Comparison of ENCODE assay signal across 25 cellular contexts in the genomic region with DNA sequence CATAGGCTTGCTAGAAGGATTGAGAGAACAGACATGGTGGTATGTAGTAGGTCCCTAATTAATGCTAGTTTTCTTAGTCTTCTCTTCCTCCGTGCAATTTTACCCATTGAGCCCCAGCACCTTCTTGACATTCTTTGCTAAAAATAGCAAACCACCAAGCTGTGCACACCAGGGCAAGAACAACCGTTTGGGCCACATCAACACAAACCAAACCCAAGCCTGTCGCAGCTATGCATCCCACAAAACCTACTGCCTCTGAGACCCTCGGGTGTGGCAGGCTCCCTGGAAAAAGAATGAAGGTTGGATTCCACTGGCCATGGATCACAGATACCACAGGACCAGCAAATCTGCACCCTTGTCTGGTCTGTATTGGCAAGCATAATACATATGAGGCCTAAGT.
"Had no signal": no experiment of that assay in that cellular context is flagged by ENCODE, and none has a peak within 500 bp of the region (broad histone marks: within the 10 kb centered on the region; RNA-seq: fewer than 3 reads in every experiment).

No MANE protein-coding gene starts in this region.

- DNase-seq: activated CD4-positive, alpha-beta memory T cell treated with anti-CD3 and anti-CD28 coated beads for 36 hours; activated CD4-positive, alpha-beta T cell treated with anti-CD3 and anti-CD28 coated beads for 48 hours; activated CD4-positive, CD25-positive, alpha-beta regulatory T cell; activated CD8-positive, alpha-beta memory T cell treated with anti-CD3 and anti-CD28 coated beads, Interleukin-2, amount 10 ng/mL, durations not matched to agents 7 days and 5 days; activated gamma-delta T cell; activated T-cell treated with anti-CD3 and anti-CD28 coated beads for 4 hours; amniotic stem cell; body of pancreas; effector CD8-positive, alpha-beta T cell; foreskin melanocyte; hippocampal formation; left ventricle myocardium superior; posterior cingulate gyrus; right lobe of liver; small intestine; stimulated activated CD4-positive, alpha-beta T cell treated with anti-CD3 and anti-CD28 coated beads, Interleukin-2, amount 100 ng/mL, for 24 hours; testis; upper lobe of right lung had no signal

- H3K9ac ChIP-seq: neural progenitor cell had no signal

- H3K36me3 ChIP-seq: neural progenitor cell had no signal

- H3K9me3 ChIP-seq: body of pancreas, right lobe of liver, testis, upper lobe of right lung had no signal

- ATAC-seq: activated CD8-positive, alpha-beta memory T cell treated with anti-CD3 and anti-CD28 coated beads, Interleukin-2, amount 10 ng/mL, durations not matched to agents 7 days and 5 days; body of pancreas; esophagus mucosa; left ventricle myocardium superior; right lobe of liver; stimulated activated memory B cell treated with anti-CD40 and anti-IgM and Interleukin-4, amounts not matched to agents 10 μg/mL and 1 μg/mL and 100 μg/mL, for 72 hours; upper lobe of right lung had no signal

- H3K27me3 ChIP-seq: body of pancreas, neural progenitor cell, right lobe of liver, testis, upper lobe of right lung had no signal

- FAIRE-seq: endothelial cell of umbilical vein, small intestine had no signal

- H3K4me1 ChIP-seq: right lobe of liver had no signal

- H3K4me3 Mint-ChIP-seq: activated CD4-positive, alpha-beta memory T cell treated with anti-CD3 and anti-CD28 coated beads for 36 hours; activated CD8-positive, alpha-beta memory T cell treated with anti-CD3 and anti-CD28 coated beads, Interleukin-2, amount 10 ng/mL, durations not matched to agents 7 days and 5 days; activated naive CD4-positive, alpha-beta T cell treated with anti-CD3 and anti-CD28 coated beads, Interleukin-2, amount 50 U/mL, for 24 hours; dendritic cell treated with granulocyte-macrophage colony-stimulating factor and Interleukin-4, amounts not matched to agents 40 ng/mL and 50 ng/mL, for 4 days; neural progenitor cell; stimulated activated memory B cell treated with anti-CD40 and anti-IgM and Interleukin-4, amounts not matched to agents 10 μg/mL and 1 μg/mL and 100 μg/mL, for 72 hours; T-helper 1 cell treated with Interleukin-12 subunit alpha and Interleukin-12 subunit beta and Interleukin-4 antibody, amounts not matched to agents 30 μg/mL and 1 μg/mL, for 36 hours had no signal

- H3K27me3 Mint-ChIP-seq: activated CD4-positive, alpha-beta memory T cell treated with anti-CD3 and anti-CD28 coated beads for 36 hours; activated CD8-positive, alpha-beta memory T cell treated with anti-CD3 and anti-CD28 coated beads, Interleukin-2, amount 10 ng/mL, durations not matched to agents 7 days and 5 days; activated naive CD4-positive, alpha-beta T cell treated with anti-CD3 and anti-CD28 coated beads, Interleukin-2, amount 50 U/mL, for 24 hours; dendritic cell treated with granulocyte-macrophage colony-stimulating factor and Interleukin-4, amounts not matched to agents 40 ng/mL and 50 ng/mL, for 4 days; stimulated activated memory B cell treated with anti-CD40 and anti-IgM and Interleukin-4, amounts not matched to agents 10 μg/mL and 1 μg/mL and 100 μg/mL, for 72 hours had no signal

- H3K27ac Mint-ChIP-seq: activated CD4-positive, alpha-beta memory T cell treated with anti-CD3 and anti-CD28 coated beads for 36 hours; activated CD8-positive, alpha-beta memory T cell treated with anti-CD3 and anti-CD28 coated beads, Interleukin-2, amount 10 ng/mL, durations not matched to agents 7 days and 5 days; activated naive CD4-positive, alpha-beta T cell treated with anti-CD3 and anti-CD28 coated beads, Interleukin-2, amount 50 U/mL, for 24 hours; dendritic cell treated with granulocyte-macrophage colony-stimulating factor and Interleukin-4, amounts not matched to agents 40 ng/mL and 50 ng/mL, for 4 days; neural progenitor cell; stimulated activated memory B cell treated with anti-CD40 and anti-IgM and Interleukin-4, amounts not matched to agents 10 μg/mL and 1 μg/mL and 100 μg/mL, for 72 hours; T-helper 1 cell treated with Interleukin-12 subunit alpha and Interleukin-12 subunit beta and Interleukin-4 antibody, amounts not matched to agents 30 μg/mL and 1 μg/mL, for 36 hours had no signal

- H3K9me3 Mint-ChIP-seq: activated CD4-positive, alpha-beta memory T cell treated with anti-CD3 and anti-CD28 coated beads for 36 hours; activated naive CD4-positive, alpha-beta T cell treated with anti-CD3 and anti-CD28 coated beads, Interleukin-2, amount 50 U/mL, for 24 hours; dendritic cell treated with granulocyte-macrophage colony-stimulating factor and Interleukin-4, amounts not matched to agents 40 ng/mL and 50 ng/mL, for 4 days; neural progenitor cell; stimulated activated memory B cell treated with anti-CD40 and anti-IgM and Interleukin-4, amounts not matched to agents 10 μg/mL and 1 μg/mL and 100 μg/mL, for 72 hours; T-helper 1 cell treated with Interleukin-12 subunit alpha and Interleukin-12 subunit beta and Interleukin-4 antibody, amounts not matched to agents 30 μg/mL and 1 μg/mL, for 36 hours had no signal

- H3K4me2 ChIP-seq: neural progenitor cell had no signal

- H2AFZ ChIP-seq: neural progenitor cell had no signal

- H3K27ac ChIP-seq: body of pancreas, neural progenitor cell, right lobe of liver, testis, upper lobe of right lung had no signal

- H3K4me3 ChIP-seq: body of pancreas, neural progenitor cell, right lobe of liver, testis, upper lobe of right lung had no signal
